In the genomic region with DNA sequence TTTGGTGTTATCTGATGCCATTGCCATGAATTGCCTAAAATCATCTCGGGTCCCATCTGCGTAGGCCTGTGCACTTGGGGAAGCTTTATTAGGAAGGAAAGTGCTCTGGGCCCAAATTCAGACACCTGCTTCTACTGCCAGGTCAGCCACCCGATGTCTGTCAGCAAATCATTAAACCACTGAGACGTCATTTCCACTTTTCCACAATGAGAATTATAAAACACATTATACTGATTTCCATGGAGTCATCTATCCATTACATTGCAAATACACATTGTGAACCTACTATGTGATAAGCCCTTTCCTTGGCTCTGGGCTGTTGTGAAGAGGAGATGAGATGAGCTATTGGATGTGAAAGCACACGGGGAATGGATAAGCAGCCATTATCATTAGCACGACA, we compare ENCODE assay signal across 28 cellular contexts.
"Had no signal": no experiment of that assay in that cellular context is flagged by ENCODE, and none has a peak within 500 bp of the region (broad histone marks: within the 10 kb centered on the region; RNA-seq: fewer than 3 reads in every experiment).

No MANE protein-coding gene starts in this region.

- H3K36me3 ChIP-seq: colonic mucosa, esophagus muscularis mucosa, esophagus squamous epithelium, gastrocnemius medialis, gastroesophageal sphincter, heart left ventricle, heart right ventricle had no signal

- ATAC-seq: effector memory CD8-positive, alpha-beta T cell; esophagus mucosa; foreskin keratinocyte; gastrocnemius medialis; gastroesophageal sphincter; heart left ventricle; heart right ventricle had no signal

- DNase-seq: colonic mucosa; cortex of kidney; dermis blood vessel endothelial cell; dorsolateral prefrontal cortex; effector CD4-positive, alpha-beta T cell; effector CD8-positive, alpha-beta T cell; effector memory CD4-positive, alpha-beta T cell; effector memory CD8-positive, alpha-beta T cell; endodermal cell; erythroblast; esophagus squamous epithelium; foreskin fibroblast; foreskin keratinocyte; foreskin melanocyte; gastrocnemius medialis; glutamatergic neuron; head of caudate nucleus; heart left ventricle; heart right ventricle had no signal

- H3K9me3 ChIP-seq: colonic mucosa, esophagus muscularis mucosa, esophagus squamous epithelium, gastrocnemius medialis, gastroesophageal sphincter, heart left ventricle, heart right ventricle had no signal

- H3K4me3 ChIP-seq: colonic mucosa, coronary artery, dorsolateral prefrontal cortex, esophagus muscularis mucosa, esophagus squamous epithelium, gastrocnemius medialis, gastroesophageal sphincter, heart left ventricle, heart right ventricle had no signal

- FAIRE-seq: colon, endometrium, endothelial cell of umbilical vein, frontal cortex had no signal

- H3K27me3 ChIP-seq: colonic mucosa, esophagus squamous epithelium, foreskin keratinocyte, gastrocnemius medialis had no signal

- H3K27ac ChIP-seq: colonic mucosa, coronary artery, dorsolateral prefrontal cortex, epithelial cell of prostate, esophagus muscularis mucosa, esophagus squamous epithelium, foreskin keratinocyte, gastrocnemius medialis, gastroesophageal sphincter, heart left ventricle, heart right ventricle had no signal

- H3K4me1 ChIP-seq: esophagus muscularis mucosa, foreskin keratinocyte, gastrocnemius medialis, gastroesophageal sphincter, heart left ventricle, heart right ventricle had no signal
